Comparison of ENCODE assay signal across 8 cellular contexts in genomic region chr4:54064317-54065275, GRCh38. TPM values are rescaled to one million over a fixed set of nuclear protein-coding genes. Genes with fewer than 3 reads are reported as not detected.
A peak's percentile ranks its signal among the peaks of the same experiment; 100 is the strongest.
DNase-seq lines count a peak whose midpoint lies in the region; ATAC-seq and TF ChIP-seq lines count a peak whose summit lies in the region.

CHIC2 (minus strand) TSS chr4:54064605; CDS start chr4:54064300, 305 bp downstream.

- peak within 1 kb of the TSS; percentile 78 for H3K4me3 ChIP-seq in epithelial cell of proximal tubule (ENCODE audit: low read depth, low read length)

- no peak for TF ChIP-seq CTCF in epithelial cell of proximal tubule (conservative IDR thresholded peaks at IDR 0.05; ENCODE audit: low read depth, low read length)

- peak; percentile 95 for ATAC-seq in GM21723 (IDR thresholded peaks at IDR 0.05; ENCODE audit: unreplicated experiment)

- DNase-seq in DMS53 (lab: John Stamatoyannopoulos, UW), result peak; percentile 96
- peak; percentile 82 for DNase-seq in KG1 (lab: John Stamatoyannopoulos, UW)
- DNase-seq in activated T-cell treated with anti-CD3 and anti-CD28 coated beads, Interleukin-2, amount 50 U/mL, for 1 hour, result peak; percentile 98
- no peak for DNase-seq in epithelial cell of proximal tubule (ENCODE audit: low read depth)
- DNase-seq in mucosa of gallbladder (ENCODE audit: low spot score), result peak; percentile 97
- peak; percentile 96 for DNase-seq in stimulated activated CD8-positive, alpha-beta memory T cell treated with anti-CD3 and anti-CD28 coated beads, Interleukin-4, amount 100 ng/mL, for 24 hours (ENCODE audit: low read depth)

TF ChIP-seq in PFSK-1, 5 proteins besides CTCF, POLR2A, EP300 and RAD21:
- peak; percentile 99 for TF ChIP-seq FOXP2 (optimal IDR thresholded peaks at IDR 0.05; ENCODE audit: borderline replicate concordance, extremely low read depth, extremely low read length, insufficient read depth)
- TF ChIP-seq POLR2AphosphoS5 (IDR thresholded peaks at IDR 0.05; ENCODE audit: low read depth, low read length), result peak; percentile 70
- peak; percentile 77; the same call in 1 of the 2 replicates for TF ChIP-seq TAF1 (IDR thresholded peaks at IDR 0.05; ENCODE audit: borderline replicate concordance, insufficient read depth, low read length)
- peak in 1 of 2 experiments; percentile 46; a peak in 1 of 4 replicates for TF ChIP-seq REST (IDR thresholded peaks at IDR 0.05; ENCODE audit: insufficient read depth in 1 of 2, low read depth in 2 of 2, low read length in 2 of 2)
- peak; percentile 94 for TF ChIP-seq SIN3A (IDR thresholded peaks at IDR 0.05; ENCODE audit: borderline replicate concordance, insufficient read depth, low read length)

RNA-seq across cellular contexts. Expression of gene CHIC2, which starts in this region (rescaled TPM):
- polyA plus RNA-seq in PFSK-1 (2012; ENCODE audit: insufficient read length, low read depth), result 9.9 TPM
- total RNA-seq in epithelial cell of proximal tubule (19.2 and 23.5 TPM in 2 replicates), mucosa of gallbladder (23.6 TPM)
